Comparison of ENCODE assay signal across 13 cellular contexts in genomic region chr18:6352275-6352674, GRCh38.
DNase-seq lines count a peak whose midpoint lies in the region; ATAC-seq and TF ChIP-seq lines count a peak whose summit lies in the region.
"Had no signal": no experiment of that assay in that cellular context is flagged by ENCODE, and none has a peak within 500 bp of the region (broad histone marks: within the 10 kb centered on the region; RNA-seq: fewer than 3 reads in every experiment).

No MANE protein-coding gene starts in this region.

- peak; percentile 18 for DNase-seq in NCI-H1105 treated with DMSO at 0.1 percent for 48 hours (lab: John Stamatoyannopoulos, UW)
- no peak for DNase-seq in NCI-H1105 (lab: John Stamatoyannopoulos, UW)
- DNase-seq in LNCaP clone FGC (ENCODE audit: low read depth) = peak; percentile 95
- no peak for DNase-seq in left lung
- no peak for DNase-seq in foreskin melanocyte
- no peak for DNase-seq in GOT3 (lab: John Stamatoyannopoulos, UW)
- DNase-seq: Calu3; CD8-positive, alpha-beta T cell; GF-D8; H9; IMR-90 had no signal

- TF ChIP-seq CTCF in LNCaP clone FGC (IDR thresholded peaks at IDR 0.05; ENCODE audit: control insufficient read depth, extremely low read depth, insufficient read depth) = no peak
- no peak for TF ChIP-seq CTCF in left lung (IDR thresholded peaks at IDR 0.05)

- H3K9me3 ChIP-seq in left lung = peaks cover 0 to 7% of the 10 kb centered on the region in 2 donors

- no peak overlapping the region for H3K4me3 ChIP-seq in LNCaP clone FGC (ENCODE audit: low read depth, low read length)
- H3K4me3 ChIP-seq in left lung = no peak overlapping the region
- H3K4me3 ChIP-seq: BLaER1 treated with 17β-estradiol and CSF1 and Interleukin-3, amounts not matched to agents 10 nM and 100 nM; K562 had no signal

- H3K27me3 ChIP-seq in left lung = no peaks in the 10 kb centered on the region
- H3K27me3 ChIP-seq: BLaER1 treated with 17β-estradiol and CSF1 and Interleukin-3, amounts not matched to agents 10 nM and 100 nM had no signal

- no peaks in the 10 kb centered on the region for H3K4me1 ChIP-seq in left lung
- H3K4me1 ChIP-seq: BLaER1 treated with 17β-estradiol and CSF1 and Interleukin-3, amounts not matched to agents 10 nM and 100 nM had no signal

- intact Hi-C loops in left lung (cut with DNase I) = no loop called here

- peak; percentile 39 for ATAC-seq in left lung
- ATAC-seq: CD8-positive, alpha-beta T cell; K562 had no signal

- no peaks in the 10 kb centered on the region for H3K36me3 ChIP-seq in left lung
- H3K36me3 ChIP-seq: BLaER1 treated with 17β-estradiol and CSF1 and Interleukin-3, amounts not matched to agents 10 nM and 100 nM had no signal

- no peak overlapping the region for H3K27ac ChIP-seq in left lung
- H3K27ac ChIP-seq: BLaER1 treated with 17β-estradiol and CSF1 and Interleukin-3, amounts not matched to agents 10 nM and 100 nM had no signal

Comparison
In these comparisons a context has a peak if more than half of its experiments do, and no peak if none do; other contexts are left out.
1. DNase-seq: peak in NCI-H1105 treated with DMSO at 0.1 percent for 48 hours (single experiment) and LNCaP clone FGC (single experiment); none in NCI-H1105 (single experiment), left lung (0 of 2), foreskin melanocyte (single experiment) and GOT3 (single experiment).